8 cellular contexts compared by ENCODE assay signal in the genomic region with DNA sequence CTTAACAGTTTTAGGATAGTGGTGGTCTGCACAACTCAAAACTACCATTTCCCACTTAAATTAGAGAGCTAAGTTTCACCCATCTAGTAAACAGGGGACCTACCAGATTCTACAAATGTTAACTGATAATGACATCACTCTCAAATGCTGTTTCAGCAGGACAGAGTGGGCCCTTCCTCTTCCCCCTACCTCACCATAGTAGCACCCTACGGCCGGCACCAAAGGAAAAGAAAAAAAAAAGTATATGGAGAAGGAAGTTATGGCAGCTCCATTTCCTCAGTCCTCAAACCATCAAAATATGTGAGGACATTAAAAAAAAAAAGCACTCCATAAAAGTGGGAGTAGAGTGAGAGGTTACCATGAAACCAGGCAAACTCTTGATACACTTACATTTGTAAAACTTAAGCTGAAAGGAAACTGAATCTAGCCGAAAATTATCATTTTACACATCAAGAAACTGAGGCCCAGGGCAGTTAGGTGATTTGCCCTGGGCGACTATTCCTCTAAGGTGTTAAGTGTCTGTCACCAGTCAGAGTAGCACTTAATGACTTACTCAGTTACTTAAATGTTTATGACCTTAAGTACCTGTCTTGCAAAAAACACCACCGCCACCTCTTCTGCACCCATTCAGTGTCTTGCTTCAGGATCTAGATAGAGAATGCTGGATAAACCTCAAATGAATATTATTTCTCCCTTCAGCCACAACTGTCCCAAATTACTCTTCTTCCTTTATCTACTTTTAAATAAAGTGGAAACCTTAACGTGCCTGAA. TPM values are rescaled to one million over a fixed set of nuclear protein-coding genes. Genes with fewer than 3 reads are reported as not detected.
A peak's percentile ranks its signal among the peaks of the same experiment; 100 is the strongest.
DNase-seq lines count a peak whose midpoint lies in the region; ATAC-seq, FAIRE-seq and TF ChIP-seq lines count a peak whose summit lies in the region.

No MANE protein-coding gene starts in this region.

- no peak overlapping the region for H2AFZ ChIP-seq in endothelial cell of umbilical vein (ENCODE audit: low read depth, low read length)
- H2AFZ ChIP-seq in osteoblast (ENCODE audit: low read length) = no peak overlapping the region

- BruUV-seq in Panc1 (replicated peaks; lab: Mats Ljungman, UMichigan) = no TSS peak
- BruUV-seq in endothelial cell of umbilical vein (replicated peaks; lab: Mats Ljungman, UMichigan) = no TSS peak

- H3K27me3 Mint-ChIP-seq in activated CD4-positive, alpha-beta T cell treated with anti-CD3 and anti-CD28 coated beads for 36 hours = no peaks in the 10 kb centered on the region

- peaks cover 54% of the 10 kb centered on the region for H3K4me1 Mint-ChIP-seq in activated CD4-positive, alpha-beta T cell treated with anti-CD3 and anti-CD28 coated beads for 36 hours

- POLR2A ChIA-PET in activated CD4-positive, alpha-beta T cell treated with anti-CD3 and anti-CD28 coated beads for 36 hours (lab: Charles Lee) = interaction anchor here (0.6 to 1.7 kb wide), 7 partner anchors 8 to 1980 kb away, joined by 3 to 10 read pairs (median 5); partner anchors contain the start of genes NCK1 and STAG1
- POLR2A ChIA-PET in Panc1 (lab: Charles Lee) (interaction anchor here (0.6 to 0.8 kb wide), 4 partner anchors 46 to 60 kb away, joined by 3 to 7 read pairs (median 5); partner anchors contain the start of gene PCCB), endothelial cell of umbilical vein (lab: Charles Lee) (interaction anchor here (0.6 to 0.7 kb wide), 2 partner anchors 444 to 1827 kb away, joined by 4 to 5 read pairs; no protein-coding TSS in a partner anchor)

- H3K4me1 ChIP-seq in Panc1 (ENCODE audit: control insufficient read depth, insufficient read depth, low read length) (peaks cover 20% of the 10 kb centered on the region), endothelial cell of umbilical vein (ENCODE audit: control insufficient read depth, extremely low read depth, insufficient read depth, low read length) (peaks cover 14% of the 10 kb centered on the region), osteoblast (ENCODE audit: insufficient read depth, low read length) (peaks cover 15% of the 10 kb centered on the region)

- H3K9me1 ChIP-seq in endothelial cell of umbilical vein (replicated peaks; ENCODE audit: control insufficient read depth, extremely low read depth, insufficient read depth, low read length) = no peaks in the 10 kb centered on the region

- no peak for TF ChIP-seq CTCF in Panc1 (IDR thresholded peaks at IDR 0.05)
- TF ChIP-seq CTCF in endothelial cell of umbilical vein (IDR thresholded peaks at IDR 0.05; ENCODE audit: extremely low read depth in 1 of 2, insufficient read depth in 1 of 2, low read depth in 1 of 2, low read length in 2 of 2) = no peak
- no peak for TF ChIP-seq CTCF in osteoblast (IDR thresholded peaks at IDR 0.05; ENCODE audit: extremely low read depth, low read depth, low read length)

- H3K4me2 ChIP-seq in endothelial cell of umbilical vein (ENCODE audit: insufficient read depth, low read length) (peak overlapping the region; percentile 88), osteoblast (ENCODE audit: insufficient read depth, low read length) (peak overlapping the region; percentile 94)

- H3K27ac ChIP-seq in Panc1 (ENCODE audit: low read length) = peak overlapping the region; percentile 95
- H3K27ac ChIP-seq in endothelial cell of umbilical vein (ENCODE audit: insufficient read depth, low read depth, low read length) = no peak overlapping the region
- peak overlapping the region; percentile 92 for H3K27ac ChIP-seq in osteoblast (ENCODE audit: low read depth, low read length)

- in situ Hi-C loops in Panc1 (cut with HindIII; ENCODE audit: low pct_unique_long_range_greater_than_20kb, low sequenced_read_pairs) = no loop called here

- peaks cover 47% of the 10 kb centered on the region for H3K36me3 Mint-ChIP-seq in activated CD4-positive, alpha-beta T cell treated with anti-CD3 and anti-CD28 coated beads for 36 hours (ENCODE audit: low read depth)

- intact Hi-C loops in activated CD4-positive, alpha-beta T cell treated with anti-CD3 and anti-CD28 coated beads for 36 hours (cut with DNase I, micrococcal nuclease) = loop anchor here (1.0 to 10.0 kb wide), 6 partner anchors 10 to 1981 kb away; partner anchors contain the start of gene DBR1 (in 1 of the 2)
- intact Hi-C loops in Panc1 (cut with micrococcal nuclease; ENCODE audit: unreplicated experiment) = loop anchor here (5.0 kb wide), 1 partner anchor 116 kb away; no protein-coding TSS in a partner anchor
- intact Hi-C loops in endothelial cell of umbilical vein (cut with micrococcal nuclease) = loop anchor here (5.0 to 10.0 kb wide), 2 partner anchors 101 to 821 kb away; no protein-coding TSS in a partner anchor

- H4K20me1 ChIP-seq in endothelial cell of umbilical vein (replicated peaks; ENCODE audit: control insufficient read depth, extremely low read depth, insufficient read depth, low read length) = peaks cover 19% of the 10 kb centered on the region
- peaks cover 65% of the 10 kb centered on the region for H4K20me1 ChIP-seq in osteoblast (ENCODE audit: insufficient read depth, low read length)

- TF ChIP-seq POLR2A in endothelial cell of umbilical vein (IDR thresholded peaks at IDR 0.05; ENCODE audit: low read depth, low read length) = no peak

- H3K27me3 ChIP-seq in Panc1 (ENCODE audit: control insufficient read depth, insufficient read depth, low read length) (no peaks in the 10 kb centered on the region), endothelial cell of umbilical vein (ENCODE audit: control insufficient read depth in 2 of 2, insufficient read depth in 2 of 2, low read length in 2 of 2) (no peaks in the 10 kb centered on the region), osteoblast (ENCODE audit: insufficient read depth, low read length) (no peaks in the 10 kb centered on the region)

- no peaks in the 10 kb centered on the region for H3K9me3 Mint-ChIP-seq in activated CD4-positive, alpha-beta T cell treated with anti-CD3 and anti-CD28 coated beads for 36 hours (ENCODE audit: low read depth)

- dilution Hi-C loops in endothelial cell of umbilical vein (cut with MboI; ENCODE audit: extremely low pct_ligation_motif_present, low sequenced_read_pairs) = no loop called here

- CTCF ChIA-PET in activated CD4-positive, alpha-beta T cell treated with anti-CD3 and anti-CD28 coated beads for 36 hours (lab: Charles Lee) = interaction anchor here (1.4 kb wide), 1 partner anchor 22 kb away, joined by 3 read pairs; no protein-coding TSS in a partner anchor
- CTCF ChIA-PET in Panc1 (lab: Charles Lee) = no interaction called here
- CTCF ChIA-PET in endothelial cell of umbilical vein (lab: Charles Lee) = interaction anchor here (0.8 to 3.4 kb wide), 5 partner anchors 17 to 593 kb away, joined by 3 to 16 read pairs (median 3); partner anchors contain the start of gene STAG1

- H3K79me2 ChIP-seq in endothelial cell of umbilical vein (ENCODE audit: control insufficient read depth, insufficient read depth, low read length) (peaks cover 72% of the 10 kb centered on the region), osteoblast (ENCODE audit: insufficient read depth, low read length) (peaks cover 71% of the 10 kb centered on the region)

- peak overlapping the region; percentile 92 for H3K9ac ChIP-seq in endothelial cell of umbilical vein (replicated peaks; ENCODE audit: extremely low read depth, insufficient read depth, low read length)

- peak overlapping the region; percentile 100 for H3K4me3 Mint-ChIP-seq in activated CD4-positive, alpha-beta T cell treated with anti-CD3 and anti-CD28 coated beads for 36 hours

- FAIRE-seq in endothelial cell of umbilical vein (lab: Jason Lieb, UNC) = no peak

- DNase-seq in activated CD4-positive, alpha-beta T cell treated with anti-CD3 and anti-CD28 coated beads for 36 hours = peak; percentile 40
- DNase-seq in activated CD4-positive, alpha-beta T cell treated with anti-CD3 and anti-CD28 coated beads, Interleukin-2, amount 50 U/mL, for 1 hour = no peak
- DNase-seq in Panc1 (ENCODE audit: low read depth, low spot score) = no peak
- DNase-seq in endothelial cell of umbilical vein (ENCODE audit: low read depth, low spot score) = peak; percentile 48
- DNase-seq in osteoblast (ENCODE audit: insufficient read length, low spot score, missing footprints) = peak; percentile 64
- no peak for DNase-seq in activated CD4-positive, alpha-beta T cell treated with anti-CD3 and anti-CD28 coated beads, Interleukin-2, amount 50 U/mL, for 48 hours

- peak overlapping the region; percentile 97 for H3K4me3 ChIP-seq in Panc1 (ENCODE audit: low read depth in 2 of 2, low read length in 2 of 2)
- H3K4me3 ChIP-seq in endothelial cell of umbilical vein (replicated peaks in 1 of 3; ENCODE audit: insufficient read depth in 1 of 3, low read depth in 1 of 3, low read length in 3 of 3) = peak overlapping the region; percentile 76 to 94 (median 86)
- peak overlapping the region; percentile 97 for H3K4me3 ChIP-seq in osteoblast (ENCODE audit: insufficient read depth, low read length)

- H3K27ac Mint-ChIP-seq in activated CD4-positive, alpha-beta T cell treated with anti-CD3 and anti-CD28 coated beads for 36 hours = peak overlapping the region; percentile 98

- H3K36me3 ChIP-seq in Panc1 (ENCODE audit: control insufficient read depth, insufficient read depth, low read length) (no peaks in the 10 kb centered on the region; the same call in 1 of the 2 replicates), endothelial cell of umbilical vein (ENCODE audit: control insufficient read depth in 2 of 2, extremely low read depth in 1 of 2, insufficient read depth in 2 of 2, low read length in 2 of 2) (no peaks in the 10 kb centered on the region), osteoblast (ENCODE audit: insufficient read depth, low read length) (no peaks in the 10 kb centered on the region)

- H3K9me3 ChIP-seq in Panc1 (ENCODE audit: control insufficient read depth, insufficient read depth, low read depth, low read length) = no peaks in the 10 kb centered on the region
- H3K9me3 ChIP-seq in endothelial cell of umbilical vein (replicated peaks; ENCODE audit: control insufficient read depth, insufficient read depth, low read length) = no peaks in the 10 kb centered on the region
- no peaks in the 10 kb centered on the region for H3K9me3 ChIP-seq in osteoblast (ENCODE audit: low read depth, low read length)

- ATAC-seq in activated CD4-positive, alpha-beta T cell treated with anti-CD3 and anti-CD28 coated beads for 36 hours = no peak
- ATAC-seq in Panc1 = no peak
- ATAC-seq in GM18907 (IDR thresholded peaks at IDR 0.05; ENCODE audit: unreplicated experiment) = no peak
- ATAC-seq in GM21737 (IDR thresholded peaks at IDR 0.05; ENCODE audit: unreplicated experiment) = no peak

RNA-seq across cellular contexts. Expression of gene MSL2, which starts 2.7 kb away (rescaled TPM):
- total RNA-seq in activated CD4-positive, alpha-beta T cell treated with anti-CD3 and anti-CD28 coated beads for 36 hours = 10 to 100 TPM; 39.5 to 48.3 TPM
- total RNA-seq in Panc1 (2021; ENCODE audit: unreplicated experiment) (35.6 TPM), endothelial cell of umbilical vein (21.9 and 23.7 TPM in 2 replicates), osteoblast (18.5 and 19.2 TPM in 2 replicates)
- 23.7 TPM for polyA plus RNA-seq in Panc1 (2012; ENCODE audit: insufficient read length)
- 4.3 and 6.7 TPM in 2 replicates for polyA plus RNA-seq in endothelial cell of umbilical vein
- polyA plus RNA-seq in endothelial cell of umbilical vein (2011; cell fraction: cytosol; rRNA removed) = 4.5 and 5.7 TPM in 2 replicates
- 5.0 and 8.0 TPM in 2 replicates for polyA plus RNA-seq in endothelial cell of umbilical vein (2011; cell fraction: nucleus; rRNA removed)
- 8.4 and 14.1 TPM in 2 replicates for polyA plus RNA-seq in endothelial cell of umbilical vein (2012)
- 14.3 and 17.7 TPM in 2 replicates for polyA minus RNA-seq in endothelial cell of umbilical vein
- polyA minus RNA-seq in endothelial cell of umbilical vein (2011; cell fraction: cytosol; rRNA and poly(A)+ RNA removed) = 12.2 TPM
- polyA minus RNA-seq in endothelial cell of umbilical vein (2011; cell fraction: nucleus; rRNA and poly(A)+ RNA removed) = 14.3 and 17.6 TPM in 2 replicates

RNA-seq across cellular contexts. Expression of gene PCCB, which starts 56.7 kb away (rescaled TPM):
- total RNA-seq in activated CD4-positive, alpha-beta T cell treated with anti-CD3 and anti-CD28 coated beads for 36 hours = 10 to 100 TPM; 45.3 to 51.8 TPM
- total RNA-seq in Panc1 (2021; ENCODE audit: unreplicated experiment) (63.4 TPM), endothelial cell of umbilical vein (28.6 and 35.4 TPM in 2 replicates), osteoblast (53.9 and 58.9 TPM in 2 replicates)
- 71.9 TPM for polyA plus RNA-seq in Panc1 (2012; ENCODE audit: insufficient read length)
- 34.3 and 36.5 TPM in 2 replicates for polyA plus RNA-seq in endothelial cell of umbilical vein
- polyA plus RNA-seq in endothelial cell of umbilical vein (2011; cell fraction: cytosol; rRNA removed) = 35.9 and 36.3 TPM in 2 replicates
- 31.0 and 33.1 TPM in 2 replicates for polyA plus RNA-seq in endothelial cell of umbilical vein (2011; cell fraction: nucleus; rRNA removed)
- polyA plus RNA-seq in endothelial cell of umbilical vein (2012) = 30.3 and 34.4 TPM in 2 replicates
- polyA minus RNA-seq in endothelial cell of umbilical vein = 40.9 and 57.3 TPM in 2 replicates
- 36.8 TPM for polyA minus RNA-seq in endothelial cell of umbilical vein (2011; cell fraction: cytosol; rRNA and poly(A)+ RNA removed)
- polyA minus RNA-seq in endothelial cell of umbilical vein (2011; cell fraction: nucleus; rRNA and poly(A)+ RNA removed) = 12.1 and 17.6 TPM in 2 replicates

Comparison
In these comparisons a context has a peak if more than half of its experiments do, and no peak if none do; other contexts are left out.
1. DNase-seq: peak in activated CD4-positive, alpha-beta T cell treated with anti-CD3 and anti-CD28 coated beads for 36 hours (single experiment), endothelial cell of umbilical vein (single experiment) and osteoblast (single experiment); none in activated CD4-positive, alpha-beta T cell treated with anti-CD3 and anti-CD28 coated beads, Interleukin-2, amount 50 U/mL, for 1 hour (single experiment), Panc1 (single experiment) and activated CD4-positive, alpha-beta T cell treated with anti-CD3 and anti-CD28 coated beads, Interleukin-2, amount 50 U/mL, for 48 hours (0 of 2).
2. Peak in every context shown above with its lines, with median percentiles within 50 percentile points of each other: H3K4me3 ChIP-seq.